In genomic region chr5:2093859-2094615, GRCh38 we compare ENCODE assay signal across 2 cellular contexts.
TF ChIP-seq lines count a peak whose summit lies in the region.

No MANE protein-coding gene starts in this region.

TF ChIP-seq in SK-N-SH, 30 proteins besides CTCF, POLR2A, EP300 and RAD21 (continued from another document):
- TF ChIP-seq USF2 (IDR thresholded peaks at IDR 0.05; ENCODE audit: borderline replicate concordance, low read depth, low read length) (no peak), NRF1 (IDR thresholded peaks at IDR 0.05; ENCODE audit: low read depth, low read length) (no peak), JUND (IDR thresholded peaks at IDR 0.05) (no peak), MAX (IDR thresholded peaks at IDR 0.05; ENCODE audit: low read depth) (no peak), GABPA (IDR thresholded peaks at IDR 0.05; ENCODE audit: low read depth) (no peak), SIN3A (IDR thresholded peaks at IDR 0.05; ENCODE audit: borderline replicate concordance, low read depth, low read length) (no peak), RFX5 (IDR thresholded peaks at IDR 0.05; ENCODE audit: low read length) (no peak), RXRA (IDR thresholded peaks at IDR 0.05; ENCODE audit: borderline replicate concordance, low read depth) (no peak), NFIC (IDR thresholded peaks at IDR 0.05; ENCODE audit: borderline replicate concordance) (no peak), TCF12 (IDR thresholded peaks at IDR 0.05) (no peak), GATA2 (CRISPR knock-in tag; IDR thresholded peaks at IDR 0.05) (no peak), ELF1 (IDR thresholded peaks at IDR 0.05) (no peak), EZH2phosphoT487 (IDR thresholded peaks at IDR 0.05; ENCODE audit: borderline replicate concordance, low read depth) (no peak), REST (IDR thresholded peaks at IDR 0.05; ENCODE audit: low read depth, low read length) (no peak)

TF ChIP-seq in SK-N-SH treated with all-trans-retinoic acid at 6 μM for 48 hours, 23 proteins besides CTCF, POLR2A, EP300 and RAD21 (continued from another document):
- TF ChIP-seq ZNF70 (CRISPR knock-in tag; IDR thresholded peaks at IDR 0.05): no peak
